Comparison of ENCODE assay signal across 1 cellular context in genomic region chr5:171953860-171954701, GRCh38.
TF ChIP-seq lines count a peak whose summit lies in the region.

No MANE protein-coding gene starts in this region.

TF ChIP-seq in HepG2, 621 proteins besides CTCF, POLR2A, EP300 and RAD21 (continued from another document):
- TF ChIP-seq ATF3 (CRISPR knock-in tag; IDR thresholded peaks at IDR 0.05): no peak
- no peak for TF ChIP-seq MYC (CRISPR knock-in tag; IDR thresholded peaks at IDR 0.05; ENCODE audit: borderline replicate concordance)
- no peak for TF ChIP-seq CBFB (CRISPR knock-in tag; IDR thresholded peaks at IDR 0.05)
- no peak for TF ChIP-seq ZNF816 (CRISPR knock-in tag; IDR thresholded peaks at IDR 0.05; ENCODE audit: borderline replicate concordance)
- no peak for TF ChIP-seq SOX6 (IDR thresholded peaks at IDR 0.05)
- no peak for TF ChIP-seq SOX6 (CRISPR knock-in tag; IDR thresholded peaks at IDR 0.05)
- no peak for TF ChIP-seq TP53 (CRISPR knock-in tag; conservative IDR thresholded peaks at IDR 0.05)
